ENCODE assay signal across 8 cellular contexts in genomic region chr1:16913866-16914662, GRCh38.
DNase-seq lines count a peak whose midpoint lies in the region; ATAC-seq and TF ChIP-seq lines count a peak whose summit lies in the region.

No MANE protein-coding gene starts in this region.

- POLR2A ChIA-PET in AG04449 (lab: Yijun Ruan, JAX), result no interaction called here

- DNase-seq in AG04449 (ENCODE audit: low read depth, low spot score) (peak; percentile 53), NCI-H345 (lab: John Stamatoyannopoulos, UW) (peak; percentile 99), islet precursor cell (peak; percentile 96)
- DNase-seq in activated CD4-positive, CD25-positive, alpha-beta regulatory T cell (lab: John Stamatoyannopoulos, UW), result peak; percentile 93 to 98 (median 96)
- DNase-seq in central memory CD4-positive, alpha-beta T cell, result peak; percentile 88
- DNase-seq in stimulated activated CD4-positive, alpha-beta T cell treated with anti-CD3 and anti-CD28 coated beads, Interleukin-12 subunit alpha, Interleukin-12 subunit beta, amount 100 ng/mL, for 4 hours, result peak; percentile 98

- ATAC-seq in GM18909 (IDR thresholded peaks at IDR 0.05; ENCODE audit: poor library complexity, unreplicated experiment) (peak; percentile 82), HG03175 (IDR thresholded peaks at IDR 0.05; ENCODE audit: unreplicated experiment) (peak; percentile 88)

- CTCF ChIA-PET in AG04449 (lab: Yijun Ruan, JAX), result interaction anchor here (0.7 to 1.7 kb wide), 2 partner anchors 37 to 429 kb away, joined by 3 to 5 read pairs; no protein-coding TSS in a partner anchor

- peak; percentile 38 for TF ChIP-seq CTCF in AG04449 (IDR thresholded peaks at IDR 0.05; ENCODE audit: insufficient read depth, low read length, missing control alignments)

- H3K4me3 ChIP-seq in AG04449 (ENCODE audit: low read depth, low read length), result peak overlapping the region; percentile 75

Comparison
In these comparisons a context has a peak if more than half of its experiments do, and no peak if none do; other contexts are left out.
1. Peak in every context shown above with its lines: DNase-seq, ATAC-seq and H3K4me3 ChIP-seq.